Comparison of ENCODE assay signal across 8 cellular contexts in the genomic region with DNA sequence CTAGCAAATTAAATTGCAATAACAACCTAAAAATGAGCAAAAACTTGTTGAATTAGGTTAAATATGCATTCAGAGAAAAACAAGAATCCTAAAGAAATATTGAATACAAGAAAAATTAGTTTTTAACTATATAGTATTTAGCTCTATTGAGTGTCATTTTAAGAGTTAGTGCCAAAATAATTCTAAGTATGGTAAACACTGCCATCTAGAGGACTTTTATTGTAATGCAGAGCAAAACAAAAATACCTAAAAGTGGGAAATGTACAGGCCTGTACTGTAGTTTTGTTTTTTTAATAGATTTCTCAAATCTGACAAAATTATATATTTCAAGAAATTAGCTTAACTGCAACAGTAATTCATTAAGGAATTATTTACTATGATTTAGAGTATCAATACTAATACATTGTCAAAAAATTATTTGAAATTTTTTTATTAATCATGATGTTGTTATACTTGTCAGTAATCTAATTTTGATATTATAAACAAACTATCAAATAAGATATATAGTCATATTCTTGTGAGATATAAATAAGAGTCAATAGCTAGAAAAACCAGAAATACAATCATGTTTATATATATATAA. TPM values are rescaled to one million over a fixed set of nuclear protein-coding genes. Genes with fewer than 3 reads are reported as not detected.
A peak's percentile ranks its signal among the peaks of the same experiment; 100 is the strongest.
DNase-seq lines count a peak whose midpoint lies in the region; ATAC-seq and TF ChIP-seq lines count a peak whose summit lies in the region.

No MANE protein-coding gene starts in this region.

- no peak overlapping the region for H3K9ac ChIP-seq in Loucy (ENCODE audit: low read depth, low read length, poor library complexity, severe bottlenecking)
- no peak overlapping the region for H3K9ac ChIP-seq in adipocyte (ENCODE audit: low read length)

- TF ChIP-seq CTCF in Loucy (conservative IDR thresholded peaks at IDR 0.05; ENCODE audit: low read length) (peak; percentile 72), left lung (IDR thresholded peaks at IDR 0.05) (peak; percentile 72 to 76)

- no peaks in the 10 kb centered on the region for H3K4me1 Mint-ChIP-seq in activated CD4-positive, alpha-beta memory T cell treated with anti-CD3 and anti-CD28 coated beads, Interleukin-2, amount 10 ng/mL, durations not matched to agents 7 days and 5 days
- no peaks in the 10 kb centered on the region for H3K4me1 Mint-ChIP-seq in activated T-helper 2 cell treated with anti-CD3 and anti-CD28 coated beads, Interferon-gamma antibody, Interleukin-2, Interleukin-4, amounts not matched to agents 10 μg/mL and 5 μg/mL and 100 μg/mL, durations not matched to agents 14 hours and 24 hours and 36 hours (ENCODE audit: low read depth)

- no peak overlapping the region for H3K4me2 ChIP-seq in Loucy (ENCODE audit: low read depth, low read length, poor library complexity, severe bottlenecking)

- H3K27ac ChIP-seq in left lung = no peak overlapping the region

- POLR2A ChIA-PET in activated CD4-positive, alpha-beta memory T cell treated with anti-CD3 and anti-CD28 coated beads, Interleukin-2, amount 10 ng/mL, durations not matched to agents 7 days and 5 days (lab: Charles Lee) = no interaction called here

- H3F3A ChIP-seq in Loucy (ENCODE audit: low read depth) = no peaks in the 10 kb centered on the region

- H3K4me3 ChIP-seq in Loucy (ENCODE audit: low read length, poor library complexity, severe bottlenecking) (no peak overlapping the region), adipocyte (ENCODE audit: low read length) (no peak overlapping the region), left lung (no peak overlapping the region)

- H3K79me2 ChIP-seq in Loucy (ENCODE audit: insufficient read depth, low read length) = no peaks in the 10 kb centered on the region

- H3K27ac Mint-ChIP-seq in activated CD4-positive, alpha-beta memory T cell treated with anti-CD3 and anti-CD28 coated beads, Interleukin-2, amount 10 ng/mL, durations not matched to agents 7 days and 5 days = no peak overlapping the region
- H3K27ac Mint-ChIP-seq in activated T-helper 2 cell treated with anti-CD3 and anti-CD28 coated beads, Interferon-gamma antibody, Interleukin-2, Interleukin-4, amounts not matched to agents 10 μg/mL and 5 μg/mL and 100 μg/mL, durations not matched to agents 14 hours and 24 hours and 36 hours = no peak overlapping the region

- H3K9me3 ChIP-seq in Loucy (ENCODE audit: insufficient read depth, low read depth, low read length) (no peaks in the 10 kb centered on the region), adipocyte (ENCODE audit: control insufficient read depth, low read length) (no peaks in the 10 kb centered on the region), left lung (no peaks in the 10 kb centered on the region)

- no peaks in the 10 kb centered on the region for H3K9me2 ChIP-seq in Loucy (replicated peaks; ENCODE audit: low read depth, low read length)

- intact Hi-C loops in left lung (cut with DNase I) = no loop called here
- intact Hi-C loops in activated T-helper 2 cell treated with anti-CD3 and anti-CD28 coated beads, Interferon-gamma antibody, Interleukin-2, Interleukin-4, amounts not matched to agents 10 μg/mL and 5 μg/mL and 100 μg/mL, durations not matched to agents 14 hours and 24 hours and 36 hours (cut with micrococcal nuclease) = no loop called here

- CTCF ChIA-PET in activated CD4-positive, alpha-beta memory T cell treated with anti-CD3 and anti-CD28 coated beads, Interleukin-2, amount 10 ng/mL, durations not matched to agents 7 days and 5 days (lab: Charles Lee) = interaction anchor here (0.9 to 1.4 kb wide), 2 partner anchors 13 to 14 kb away, joined by 3 read pairs; no protein-coding TSS in a partner anchor

- H3K9me3 Mint-ChIP-seq in activated CD4-positive, alpha-beta memory T cell treated with anti-CD3 and anti-CD28 coated beads, Interleukin-2, amount 10 ng/mL, durations not matched to agents 7 days and 5 days = no peaks in the 10 kb centered on the region
- no peaks in the 10 kb centered on the region for H3K9me3 Mint-ChIP-seq in activated T-helper 2 cell treated with anti-CD3 and anti-CD28 coated beads, Interferon-gamma antibody, Interleukin-2, Interleukin-4, amounts not matched to agents 10 μg/mL and 5 μg/mL and 100 μg/mL, durations not matched to agents 14 hours and 24 hours and 36 hours

- no peaks in the 10 kb centered on the region for H3K4me1 ChIP-seq in Loucy (ENCODE audit: insufficient read depth, low read length, poor library complexity, severe bottlenecking)
- no peaks in the 10 kb centered on the region for H3K4me1 ChIP-seq in adipocyte (ENCODE audit: control insufficient read depth, insufficient read depth, low read length)
- H3K4me1 ChIP-seq in left lung = no peaks in the 10 kb centered on the region

- H3K27me3 ChIP-seq in Loucy (ENCODE audit: insufficient read depth, low read length, poor library complexity, severe bottlenecking) (no peaks in the 10 kb centered on the region), adipocyte (replicated peaks; ENCODE audit: control insufficient read depth, insufficient read depth, low read length) (no peaks in the 10 kb centered on the region), left lung (no peaks in the 10 kb centered on the region)

- ATAC-seq in GM21515 (IDR thresholded peaks at IDR 0.05; ENCODE audit: unreplicated experiment) (peak; percentile 83), left lung (peak; percentile 80), GM21737 (IDR thresholded peaks at IDR 0.05; ENCODE audit: unreplicated experiment) (no peak)

- no peak overlapping the region for H3K4me3 Mint-ChIP-seq in activated CD4-positive, alpha-beta memory T cell treated with anti-CD3 and anti-CD28 coated beads, Interleukin-2, amount 10 ng/mL, durations not matched to agents 7 days and 5 days
- H3K4me3 Mint-ChIP-seq in activated T-helper 2 cell treated with anti-CD3 and anti-CD28 coated beads, Interferon-gamma antibody, Interleukin-2, Interleukin-4, amounts not matched to agents 10 μg/mL and 5 μg/mL and 100 μg/mL, durations not matched to agents 14 hours and 24 hours and 36 hours (ENCODE audit: low read depth) = no peak overlapping the region

- DNase-seq in ELR (ENCODE audit: low read depth) = peak; percentile 48
- peak; percentile 73 for DNase-seq in adipocyte (ENCODE audit: low read depth)
- no peak for DNase-seq in left lung
- DNase-seq in activated CD4-positive, alpha-beta memory T cell treated with anti-CD3 and anti-CD28 coated beads, Interleukin-2, amount 10 ng/mL, durations not matched to agents 7 days and 5 days = no peak
- no peak for DNase-seq in activated T-helper 2 cell treated with anti-CD3 and anti-CD28 coated beads, Interferon-gamma antibody, Interleukin-2, Interleukin-4, amounts not matched to agents 10 μg/mL and 5 μg/mL and 100 μg/mL, durations not matched to agents 14 hours and 24 hours and 36 hours (ENCODE audit: low spot score)

- H4K20me1 ChIP-seq in Loucy (ENCODE audit: insufficient read depth, low read length, poor library complexity, severe bottlenecking) = no peaks in the 10 kb centered on the region

- H2AFZ ChIP-seq in Loucy (ENCODE audit: low read length) = no peak overlapping the region; the same call in 1 of the 2 replicates

- no peaks in the 10 kb centered on the region for H3K36me3 Mint-ChIP-seq in activated CD4-positive, alpha-beta memory T cell treated with anti-CD3 and anti-CD28 coated beads, Interleukin-2, amount 10 ng/mL, durations not matched to agents 7 days and 5 days (ENCODE audit: low read depth)
- H3K36me3 Mint-ChIP-seq in activated T-helper 2 cell treated with anti-CD3 and anti-CD28 coated beads, Interferon-gamma antibody, Interleukin-2, Interleukin-4, amounts not matched to agents 10 μg/mL and 5 μg/mL and 100 μg/mL, durations not matched to agents 14 hours and 24 hours and 36 hours (ENCODE audit: low read depth) = no peaks in the 10 kb centered on the region

- peaks cover under 1% of the 10 kb centered on the region for H3K27me3 Mint-ChIP-seq in activated CD4-positive, alpha-beta memory T cell treated with anti-CD3 and anti-CD28 coated beads, Interleukin-2, amount 10 ng/mL, durations not matched to agents 7 days and 5 days
- H3K27me3 Mint-ChIP-seq in activated T-helper 2 cell treated with anti-CD3 and anti-CD28 coated beads, Interferon-gamma antibody, Interleukin-2, Interleukin-4, amounts not matched to agents 10 μg/mL and 5 μg/mL and 100 μg/mL, durations not matched to agents 14 hours and 24 hours and 36 hours (ENCODE audit: low read depth) = peaks cover 4% of the 10 kb centered on the region

- H3K36me3 ChIP-seq in Loucy (ENCODE audit: insufficient read depth, low read length) (no peaks in the 10 kb centered on the region), adipocyte (ENCODE audit: control insufficient read depth, insufficient read depth, low read length, severe bottlenecking) (no peaks in the 10 kb centered on the region), left lung (no peaks in the 10 kb centered on the region)

RNA-seq across cellular contexts. Expression of gene PCDH9, which starts 8.2 kb away (rescaled TPM):
- total RNA-seq in left lung = 10 to 100 TPM in 1 of 2 donors, 1 to 10 TPM in 1; 3.4 to 11.6 TPM
- total RNA-seq in activated CD4-positive, alpha-beta memory T cell treated with anti-CD3 and anti-CD28 coated beads, Interleukin-2, amount 10 ng/mL, durations not matched to agents 7 days and 5 days = under 1 TPM in 1 of 2 experiments, not detected in 1; 0.05 TPM
- total RNA-seq in activated T-helper 2 cell treated with anti-CD3 and anti-CD28 coated beads, Interferon-gamma antibody, Interleukin-2, Interleukin-4, amounts not matched to agents 10 μg/mL and 5 μg/mL and 100 μg/mL, durations not matched to agents 14 hours and 24 hours and 36 hours = 0.11 and 0.18 TPM in 2 replicates

Comparison
In these comparisons a context has a peak if more than half of its experiments do, and no peak if none do; other contexts are left out.
1. DNase-seq: peak in ELR (single experiment) and adipocyte (single experiment); none in left lung (0 of 2), activated CD4-positive, alpha-beta memory T cell treated with anti-CD3 and anti-CD28 coated beads, Interleukin-2, amount 10 ng/mL, durations not matched to agents 7 days and 5 days (single experiment) and activated T-helper 2 cell treated with anti-CD3 and anti-CD28 coated beads, Interferon-gamma antibody, Interleukin-2, Interleukin-4, amounts not matched to agents 10 μg/mL and 5 μg/mL and 100 μg/mL, durations not matched to agents 14 hours and 24 hours and 36 hours (single experiment).